Comparison of ENCODE assay signal across 8 cellular contexts in genomic region chr7:106283501-106283830, GRCh38. TPM values are rescaled to one million over a fixed set of nuclear protein-coding genes. Genes with fewer than 3 reads are reported as not detected.
DNase-seq lines count a peak whose midpoint lies in the region; ATAC-seq and TF ChIP-seq lines count a peak whose summit lies in the region.

No MANE protein-coding gene starts in this region.

- peaks cover 57% of the 10 kb centered on the region for H3K79me2 ChIP-seq in SK-N-SH (ENCODE audit: insufficient read depth)

- CTCF ChIA-PET in SK-N-SH (lab: Yijun Ruan, JAX), result interaction anchor here (0.8 to 3.9 kb wide), 3 partner anchors 8 to 179 kb away, joined by 3 to 21 read pairs (median 8); no protein-coding TSS in a partner anchor

- peak overlapping the region; percentile 90 to 98 for H3K4me3 ChIP-seq in SK-N-SH (ENCODE audit: low read depth in 2 of 2, low read length in 1 of 2)
- peak overlapping the region; percentile 77; the same call in 1 of the 2 replicates for H3K4me3 ChIP-seq in iPS-18c (ENCODE audit: insufficient read depth, low read depth, low read length)

- 34% methylated on average over 5 of the region's 5 CpGs for WGBS in SK-N-SH (ENCODE audit: low lambda C conversion rate)

- H3K27ac ChIP-seq in SK-N-SH (ENCODE audit: low read depth in 2 of 2, low read length in 1 of 2), result peak overlapping the region; percentile 87 to 98

- no peaks in the 10 kb centered on the region for H3K27me3 ChIP-seq in SK-N-SH (ENCODE audit: insufficient read depth)

- peak overlapping the region; percentile 81 for H3K9ac ChIP-seq in SK-N-SH

- no peak for TF ChIP-seq EP300 in SK-N-SH (IDR thresholded peaks at IDR 0.05; ENCODE audit: borderline replicate concordance in 1 of 2, low read depth in 1 of 2, low read length in 1 of 2)

- no peaks in the 10 kb centered on the region for H3K27me3 Mint-ChIP-seq in activated T-helper 2 cell treated with anti-CD3 and anti-CD28 coated beads, Interferon-gamma antibody, Interleukin-2, Interleukin-4, amounts not matched to agents 10 μg/mL and 5 μg/mL and 100 μg/mL, durations not matched to agents 14 hours and 24 hours and 36 hours (ENCODE audit: low read depth)
- no peaks in the 10 kb centered on the region for H3K27me3 Mint-ChIP-seq in stimulated activated naive CD8-positive, alpha-beta T cell treated with anti-CD3 and anti-CD28 coated beads, Interleukin-15, amount 100 ng/mL, for 72 hours

- peaks cover 19% of the 10 kb centered on the region for H3F3A ChIP-seq in SK-N-SH (replicated peaks; ENCODE audit: insufficient read depth)

- H3K36me3 Mint-ChIP-seq in activated T-helper 2 cell treated with anti-CD3 and anti-CD28 coated beads, Interferon-gamma antibody, Interleukin-2, Interleukin-4, amounts not matched to agents 10 μg/mL and 5 μg/mL and 100 μg/mL, durations not matched to agents 14 hours and 24 hours and 36 hours (ENCODE audit: low read depth), result peaks cover 53% of the 10 kb centered on the region

- TF ChIP-seq CTCF in SK-N-SH (IDR thresholded peaks at IDR 0.05) (no peak), omental fat pad (IDR thresholded peaks at IDR 0.05) (no peak)

- DNase-seq in SK-N-SH, result no peak
- no peak for DNase-seq in activated T-helper 2 cell treated with anti-CD3 and anti-CD28 coated beads, Interferon-gamma antibody, Interleukin-2, Interleukin-4, amounts not matched to agents 10 μg/mL and 5 μg/mL and 100 μg/mL, durations not matched to agents 14 hours and 24 hours and 36 hours (ENCODE audit: low spot score)
- DNase-seq in stimulated activated naive CD8-positive, alpha-beta T cell treated with anti-CD3 and anti-CD28 coated beads, Interleukin-15, amount 100 ng/mL, for 72 hours, result no peak
- no peak for DNase-seq in H4 (ENCODE audit: low spot score)
- no peak for DNase-seq in omental fat pad (ENCODE audit: low spot score)

- H3K9me3 ChIP-seq in SK-N-SH, result no peaks in the 10 kb centered on the region
- no peaks in the 10 kb centered on the region for H3K9me3 ChIP-seq in iPS-18c (ENCODE audit: control insufficient read depth, insufficient read depth, low read length)

- peak overlapping the region; percentile 64; the same call in 1 of the 2 replicates for H2AFZ ChIP-seq in SK-N-SH (ENCODE audit: low read depth)

- peaks cover 0 to 4% of the 10 kb centered on the region in 2 experiments for H3K36me3 ChIP-seq in SK-N-SH (replicated peaks in 1 of 2; ENCODE audit: control insufficient read depth in 1 of 2, insufficient read depth in 2 of 2, low read length in 1 of 2)

- peaks cover 56% of the 10 kb centered on the region for H3K4me1 Mint-ChIP-seq in activated T-helper 2 cell treated with anti-CD3 and anti-CD28 coated beads, Interferon-gamma antibody, Interleukin-2, Interleukin-4, amounts not matched to agents 10 μg/mL and 5 μg/mL and 100 μg/mL, durations not matched to agents 14 hours and 24 hours and 36 hours (ENCODE audit: low read depth)
- H3K4me1 Mint-ChIP-seq in stimulated activated naive CD8-positive, alpha-beta T cell treated with anti-CD3 and anti-CD28 coated beads, Interleukin-15, amount 100 ng/mL, for 72 hours, result peaks cover 62% of the 10 kb centered on the region

- peak overlapping the region; percentile 97 for H3K4me3 Mint-ChIP-seq in activated T-helper 2 cell treated with anti-CD3 and anti-CD28 coated beads, Interferon-gamma antibody, Interleukin-2, Interleukin-4, amounts not matched to agents 10 μg/mL and 5 μg/mL and 100 μg/mL, durations not matched to agents 14 hours and 24 hours and 36 hours (ENCODE audit: low read depth)
- H3K4me3 Mint-ChIP-seq in stimulated activated naive CD8-positive, alpha-beta T cell treated with anti-CD3 and anti-CD28 coated beads, Interleukin-15, amount 100 ng/mL, for 72 hours, result peak overlapping the region; percentile 82 to 98

- no peaks in the 10 kb centered on the region for H3K9me2 ChIP-seq in SK-N-SH

- intact Hi-C loops in activated T-helper 2 cell treated with anti-CD3 and anti-CD28 coated beads, Interferon-gamma antibody, Interleukin-2, Interleukin-4, amounts not matched to agents 10 μg/mL and 5 μg/mL and 100 μg/mL, durations not matched to agents 14 hours and 24 hours and 36 hours (cut with micrococcal nuclease), result loop anchor here (5.0 to 10.0 kb wide), 3 partner anchors 209 to 584 kb away; partner anchors contain the start of genes CCDC71L and PIK3CG

- H3K27ac Mint-ChIP-seq in activated T-helper 2 cell treated with anti-CD3 and anti-CD28 coated beads, Interferon-gamma antibody, Interleukin-2, Interleukin-4, amounts not matched to agents 10 μg/mL and 5 μg/mL and 100 μg/mL, durations not matched to agents 14 hours and 24 hours and 36 hours, result peak overlapping the region; percentile 97
- H3K27ac Mint-ChIP-seq in stimulated activated naive CD8-positive, alpha-beta T cell treated with anti-CD3 and anti-CD28 coated beads, Interleukin-15, amount 100 ng/mL, for 72 hours, result peak overlapping the region; percentile 98

- POLR2A ChIA-PET in SK-N-SH (lab: Yijun Ruan, JAX), result no interaction called here

- H3K4me1 ChIP-seq in SK-N-SH (ENCODE audit: control insufficient read depth in 1 of 2, insufficient read depth in 2 of 2, low read depth in 1 of 2, low read length in 1 of 2), result peaks cover 11 to 22% of the 10 kb centered on the region in 2 experiments; a peak in 3 of 4 replicates

- H4K20me1 ChIP-seq in SK-N-SH (ENCODE audit: insufficient read depth), result peaks cover 17% of the 10 kb centered on the region

- peaks cover 4% of the 10 kb centered on the region for H3K9me3 Mint-ChIP-seq in activated T-helper 2 cell treated with anti-CD3 and anti-CD28 coated beads, Interferon-gamma antibody, Interleukin-2, Interleukin-4, amounts not matched to agents 10 μg/mL and 5 μg/mL and 100 μg/mL, durations not matched to agents 14 hours and 24 hours and 36 hours
- H3K9me3 Mint-ChIP-seq in stimulated activated naive CD8-positive, alpha-beta T cell treated with anti-CD3 and anti-CD28 coated beads, Interleukin-15, amount 100 ng/mL, for 72 hours, result no peaks in the 10 kb centered on the region

- no peak for ATAC-seq in SK-N-SH treated with all-trans-retinoic acid at 6 μM for 48 hours
- ATAC-seq in stimulated activated naive CD8-positive, alpha-beta T cell treated with anti-CD3 and anti-CD28 coated beads, Interleukin-15, amount 100 ng/mL, for 72 hours, result no peak
- ATAC-seq in GM18861 (IDR thresholded peaks at IDR 0.05; ENCODE audit: unreplicated experiment), result no peak
- no peak for ATAC-seq in omental fat pad (ENCODE audit: low FRiP score)

- H3K4me2 ChIP-seq in SK-N-SH, result peak overlapping the region; percentile 88

- no peak for TF ChIP-seq RAD21 in SK-N-SH (IDR thresholded peaks at IDR 0.05; ENCODE audit: low read length)

TF ChIP-seq in SK-N-SH, 30 proteins besides CTCF, POLR2A, EP300 and RAD21:
- TF ChIP-seq ZBTB33 (IDR thresholded peaks at IDR 0.05; ENCODE audit: borderline replicate concordance, low read depth), result no peak
- TF ChIP-seq TCF12 (IDR thresholded peaks at IDR 0.05), result no peak
- no peak for TF ChIP-seq ELF1 (IDR thresholded peaks at IDR 0.05)
- no peak for TF ChIP-seq FOSL2 (IDR thresholded peaks at IDR 0.05; ENCODE audit: borderline replicate concordance, low read depth)

TF ChIP-seq in SK-N-SH treated with all-trans-retinoic acid at 6 μM for 48 hours, 23 proteins besides CTCF, POLR2A, EP300 and RAD21:
- TF ChIP-seq PPARA (CRISPR knock-in tag; IDR thresholded peaks at IDR 0.05; ENCODE audit: borderline replicate concordance) (no peak), ZNF70 (CRISPR knock-in tag; IDR thresholded peaks at IDR 0.05) (no peak), ZNF565 (CRISPR knock-in tag; conservative IDR thresholded peaks at IDR 0.05; ENCODE audit: low read depth) (no peak), CREB5 (CRISPR knock-in tag; IDR thresholded peaks at IDR 0.05; ENCODE audit: low read depth) (no peak)

RNA-seq across cellular contexts. Expression of gene NAMPT, which starts 1.3 kb away (rescaled TPM):
- polyA plus RNA-seq in SK-N-SH (2012; rRNA removed), result 20.1 and 25.5 TPM in 2 replicates
- polyA plus RNA-seq in SK-N-SH (2012; cell fraction: cytosol; rRNA removed), result 33.9 and 38.2 TPM in 2 replicates
- 12.6 and 34.2 TPM in 2 replicates for polyA plus RNA-seq in SK-N-SH (2012; cell fraction: nucleus; rRNA removed)
- total RNA-seq in activated T-helper 2 cell treated with anti-CD3 and anti-CD28 coated beads, Interferon-gamma antibody, Interleukin-2, Interleukin-4, amounts not matched to agents 10 μg/mL and 5 μg/mL and 100 μg/mL, durations not matched to agents 14 hours and 24 hours and 36 hours, result 348 and 379 TPM in 2 replicates
- 153 and 193 TPM in 2 replicates for total RNA-seq in H4 (2014; rRNA removed; shearing (Covaris generic))
- 1,000 to 10,000 TPM in 2 of 4 donors, 100 to 1,000 TPM in 2; 636 to 2,401 (median 1,222) TPM for total RNA-seq in omental fat pad
